19 cellular contexts compared by ENCODE assay signal in the genomic region with DNA sequence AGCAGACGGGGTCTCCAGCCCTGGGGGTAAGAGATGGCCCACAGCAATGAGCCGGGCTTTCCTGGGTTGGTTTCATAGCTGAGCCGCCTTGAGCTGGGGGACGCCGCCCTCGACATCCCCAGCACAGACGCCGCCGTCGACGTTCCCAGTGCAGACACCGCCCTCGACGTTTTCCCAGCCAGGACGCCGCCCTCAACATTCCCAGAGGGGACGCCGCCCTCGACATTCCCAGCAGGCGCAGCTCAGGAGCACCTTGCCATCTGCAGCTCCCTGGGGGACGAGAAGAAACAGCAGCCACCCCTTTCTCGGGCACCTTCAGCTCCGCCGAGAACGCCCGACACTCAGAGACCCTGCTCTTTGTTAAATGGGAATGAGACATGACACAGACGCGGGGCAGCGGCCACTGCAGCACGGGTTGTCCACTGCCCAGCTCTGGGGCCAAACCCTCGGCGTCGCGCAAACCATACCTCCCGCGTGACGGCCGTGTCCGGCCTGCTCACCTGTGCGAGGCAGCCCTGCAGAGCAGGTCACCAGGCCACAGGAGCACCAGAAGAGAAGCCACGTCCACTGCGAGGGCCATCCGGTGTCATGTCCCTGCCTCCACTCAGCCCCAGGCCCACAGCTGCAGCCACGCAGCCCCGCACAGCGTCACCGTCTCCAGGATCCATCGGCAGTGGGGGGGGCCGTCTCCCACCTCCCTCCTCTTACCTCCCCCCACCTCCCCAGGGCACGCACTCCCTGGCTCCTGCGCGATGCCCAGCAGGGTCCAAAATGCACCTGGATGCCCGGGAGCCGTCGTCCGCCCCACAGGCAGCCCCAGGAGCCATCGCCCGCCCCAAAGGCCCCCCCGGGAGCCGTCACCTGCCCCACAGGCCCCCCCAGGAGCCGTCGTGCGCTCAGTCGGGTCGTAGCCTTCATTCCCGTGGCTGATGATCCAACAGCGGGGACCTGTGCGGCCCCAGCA.
DNase-seq lines count a peak whose midpoint lies in the region; ATAC-seq, FAIRE-seq and TF ChIP-seq lines count a peak whose summit lies in the region.
"Had no signal": no experiment of that assay in that cellular context is flagged by ENCODE, and none has a peak within 500 bp of the region (broad histone marks: within the 10 kb centered on the region; RNA-seq: fewer than 3 reads in every experiment).

No MANE protein-coding gene starts in this region.

- H3K9ac ChIP-seq in kidney (ENCODE audit: low read length in 2 of 2), result no peak overlapping the region
- H3K9ac ChIP-seq: BLaER1 treated with 17β-estradiol and CSF1 and Interleukin-3, amounts not matched to agents 10 nM and 100 nM; GM23248 had no signal

- H3K4me1 ChIP-seq in left ventricle myocardium inferior, result no peaks in the 10 kb centered on the region
- H3K4me1 ChIP-seq in kidney (ENCODE audit: control insufficient read depth in 1 of 2, insufficient read depth in 1 of 2, low read depth in 1 of 2, low read length in 2 of 2), result no peaks in the 10 kb centered on the region

- no peak overlapping the region for H3K4me3 Mint-ChIP-seq in chondrocyte (ENCODE audit: unreplicated experiment)
- H3K4me3 Mint-ChIP-seq: B cell; CD8-positive, alpha-beta T cell; HFFc6 had no signal

- no peak for ATAC-seq in Right ventricle myocardium inferior
- ATAC-seq in GM21576 (IDR thresholded peaks at IDR 0.05; ENCODE audit: unreplicated experiment), result no peak
- ATAC-seq: CD8-positive, alpha-beta T cell; GM12878 had no signal

- no peaks in the 10 kb centered on the region for H3K9me3 Mint-ChIP-seq in chondrocyte (ENCODE audit: low read depth)
- H3K9me3 Mint-ChIP-seq: CD8-positive, alpha-beta T cell had no signal

- H3K36me3 ChIP-seq in left ventricle myocardium inferior (no peaks in the 10 kb centered on the region), kidney (ENCODE audit: control insufficient read depth in 1 of 2, insufficient read depth in 2 of 2, low read length in 2 of 2) (no peaks in the 10 kb centered on the region)
- H3K36me3 ChIP-seq: BLaER1 treated with 17β-estradiol and CSF1 and Interleukin-3, amounts not matched to agents 10 nM and 100 nM had no signal

- intact Hi-C loops in Right ventricle myocardium inferior (cut with DNase I), result no loop called here
- intact Hi-C loops in left ventricle myocardium inferior (cut with micrococcal nuclease), result no loop called here
- intact Hi-C loops in kidney (cut with DNase I), result no loop called here

- H3K27ac Mint-ChIP-seq in chondrocyte (ENCODE audit: unreplicated experiment), result no peak overlapping the region
- H3K27ac Mint-ChIP-seq: B cell; CD8-positive, alpha-beta T cell; HFFc6 had no signal

- FAIRE-seq in kidney (lab: Jason Lieb, UNC), result no peak
- FAIRE-seq: GM12878, GM19239, H54 had no signal

- no peaks in the 10 kb centered on the region for H3K4me1 Mint-ChIP-seq in chondrocyte (ENCODE audit: low read depth)
- H3K4me1 Mint-ChIP-seq: B cell had no signal

- TF ChIP-seq CTCF in left ventricle myocardium inferior (IDR thresholded peaks at IDR 0.05; ENCODE audit: borderline replicate concordance), result no peak
- no peak for TF ChIP-seq CTCF in chondrocyte (IDR thresholded peaks at IDR 0.05)
- no peak for TF ChIP-seq CTCF in kidney (IDR thresholded peaks at IDR 0.05; ENCODE audit: borderline replicate concordance, extremely low read depth, insufficient read depth)

- no peaks in the 10 kb centered on the region for H3K9me3 ChIP-seq in left ventricle myocardium inferior (replicated peaks)
- no peaks in the 10 kb centered on the region for H3K9me3 ChIP-seq in kidney (ENCODE audit: control insufficient read depth in 1 of 2, low read length in 2 of 2)
- H3K9me3 ChIP-seq: BLaER1 treated with 17β-estradiol and CSF1 and Interleukin-3, amounts not matched to agents 10 nM and 100 nM had no signal

- no peak overlapping the region for H3K4me3 ChIP-seq in left ventricle myocardium inferior
- no peak overlapping the region for H3K4me3 ChIP-seq in kidney (ENCODE audit: low read length in 2 of 2)
- H3K4me3 ChIP-seq: BLaER1 treated with 17β-estradiol and CSF1 and Interleukin-3, amounts not matched to agents 10 nM and 100 nM; GM12878; GM23248 had no signal

- H3K27me3 Mint-ChIP-seq in chondrocyte (ENCODE audit: low read depth), result peaks cover 21% of the 10 kb centered on the region

- no peaks in the 10 kb centered on the region for H3K36me3 Mint-ChIP-seq in chondrocyte (ENCODE audit: low read depth)
- H3K36me3 Mint-ChIP-seq: CD8-positive, alpha-beta T cell had no signal

- DNase-seq in Right ventricle myocardium inferior (ENCODE audit: missing footprints) (peak; percentile 60), left ventricle myocardium inferior (no peak), NCI-H2171 (lab: John Stamatoyannopoulos, UW) (peak; percentile 26), chondrocyte (ENCODE audit: low spot score) (peak; percentile 88), kidney (peak; percentile 70), DMS53 (lab: John Stamatoyannopoulos, UW) (no peak)
- DNase-seq: Calu3; CD8-positive, alpha-beta T cell; DND-41; EL; HCEC 1CT; HFFc6 had no signal

- no peak overlapping the region for H3K27ac ChIP-seq in left ventricle myocardium inferior (replicated peaks)
- H3K27ac ChIP-seq in kidney (ENCODE audit: low read depth in 2 of 2, low read length in 2 of 2), result no peak overlapping the region
- H3K27ac ChIP-seq: BLaER1 treated with 17β-estradiol and CSF1 and Interleukin-3, amounts not matched to agents 10 nM and 100 nM; GM23248 had no signal

- H3K27me3 ChIP-seq in left ventricle myocardium inferior (ENCODE audit: low read depth), result peaks cover 91% of the 10 kb centered on the region

Comparison
In these comparisons a context has a peak if more than half of its experiments do, and no peak if none do; other contexts are left out.
1. DNase-seq: peak in Right ventricle myocardium inferior (single experiment), NCI-H2171 (single experiment), chondrocyte (single experiment) and kidney (single experiment); none in left ventricle myocardium inferior (single experiment) and DMS53 (single experiment).